ENCODE assay signal across 1 cellular context in genomic region chr17:81915331-81915730, GRCh38.
TF ChIP-seq lines count a peak whose summit lies in the region.

No MANE protein-coding gene starts in this region.

TF ChIP-seq in GM12878, 131 proteins besides CTCF, POLR2A, EP300 and RAD21:
- no peak for TF ChIP-seq ZNF622 (IDR thresholded peaks at IDR 0.05)
- no peak for TF ChIP-seq MEF2B (IDR thresholded peaks at IDR 0.05; ENCODE audit: partially characterized antibody, poor library complexity, severe bottlenecking)
- TF ChIP-seq KDM1A (IDR thresholded peaks at IDR 0.05; ENCODE audit: borderline replicate concordance) = no peak
- no peak for TF ChIP-seq RUNX3 (IDR thresholded peaks at IDR 0.05; ENCODE audit: low read length)
- 0 out of 2 replicates have a peak, but pooled peaks have one; percentile 13 for TF ChIP-seq POLR2AphosphoS5 (IDR thresholded peaks at IDR 0.05; ENCODE audit: low read length)
- TF ChIP-seq WRNIP1 (IDR thresholded peaks at IDR 0.05; ENCODE audit: borderline replicate concordance, low read depth, low read length) = no peak
